ENCODE assay signal across 16 cellular contexts in the genomic region with DNA sequence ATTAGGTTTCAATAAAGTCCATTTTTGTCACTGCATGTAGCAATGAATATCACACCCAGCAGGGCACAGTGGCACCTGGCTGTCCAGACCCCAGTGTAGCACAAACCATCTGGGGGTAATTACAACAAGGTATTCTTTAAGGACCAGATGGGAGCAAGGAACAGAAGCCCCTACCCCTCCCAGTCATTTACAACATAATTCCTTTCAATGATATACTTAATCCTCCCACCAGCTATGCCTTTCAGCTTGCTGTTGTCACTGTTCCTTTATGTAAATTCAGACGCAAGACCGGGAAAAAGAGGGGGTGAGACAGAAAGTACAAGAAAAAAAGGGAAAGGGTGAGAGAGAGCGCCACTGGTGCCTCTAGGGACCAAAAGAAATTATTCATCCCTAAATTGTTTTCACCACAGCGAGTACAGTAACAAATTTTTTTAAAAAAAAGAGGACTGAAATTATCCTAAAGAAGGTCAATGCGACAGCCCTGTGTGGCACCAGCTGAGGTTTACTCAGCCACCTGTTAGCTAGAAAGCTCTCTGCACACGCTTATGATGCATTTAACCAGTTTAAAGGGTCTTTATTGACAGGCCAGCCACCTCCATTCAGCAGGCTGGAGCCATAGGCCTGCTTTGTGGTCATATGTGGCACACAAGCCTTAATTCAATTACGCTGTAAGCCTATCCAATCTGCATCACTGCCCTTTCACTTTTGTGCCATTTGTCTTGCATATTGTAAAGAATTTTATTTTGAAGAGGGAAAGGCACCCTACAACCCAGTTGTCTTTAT.
DNase-seq lines count a peak whose midpoint lies in the region; ATAC-seq, FAIRE-seq and TF ChIP-seq lines count a peak whose summit lies in the region.
"Had no signal": no experiment of that assay in that cellular context is flagged by ENCODE, and none has a peak within 500 bp of the region (broad histone marks: within the 10 kb centered on the region; RNA-seq: fewer than 3 reads in every experiment).

No MANE protein-coding gene starts in this region.

- no peak for FAIRE-seq in RCC 7860 (lab: Jason Lieb, UNC)
- FAIRE-seq: endothelial cell of umbilical vein had no signal

- ATAC-seq in lower lobe of right lung = no peak

- no peaks in the 10 kb centered on the region for H3K27me3 Mint-ChIP-seq in mesothelial cell of epicardium (ENCODE audit: low read depth)
- H3K27me3 Mint-ChIP-seq: CD4-positive, alpha-beta T cell; IgD-negative memory B cell had no signal

- H3K9me3 ChIP-seq in iPS-20b (ENCODE audit: insufficient read depth, low read depth, low read length) (no peaks in the 10 kb centered on the region), lower lobe of right lung (no peaks in the 10 kb centered on the region)
- H3K9me3 ChIP-seq: uterus had no signal

- H3K9me3 Mint-ChIP-seq in mesothelial cell of epicardium = no peaks in the 10 kb centered on the region
- H3K9me3 Mint-ChIP-seq: CD4-positive, alpha-beta T cell had no signal

- no peak overlapping the region for H3K27ac ChIP-seq in iPS-20b (ENCODE audit: low read length)
- H3K27ac ChIP-seq in lower lobe of right lung = no peak overlapping the region
- H3K27ac ChIP-seq: uterus had no signal

- peak overlapping the region; percentile 5 for H3K9ac ChIP-seq in iPS-20b (ENCODE audit: low read depth, low read length)

- no peaks in the 10 kb centered on the region for H3K27me3 ChIP-seq in H7 (ENCODE audit: control insufficient read depth, insufficient read depth, low read length)
- H3K27me3 ChIP-seq in iPS-20b (ENCODE audit: insufficient read depth, low read length) = no peaks in the 10 kb centered on the region
- no peaks in the 10 kb centered on the region for H3K27me3 ChIP-seq in lower lobe of right lung (ENCODE audit: low read depth)
- H3K27me3 ChIP-seq: uterus had no signal

- peaks cover 11% of the 10 kb centered on the region; the same call in 1 of the 2 replicates for H3K4me1 ChIP-seq in iPS-20b (ENCODE audit: insufficient read depth, low read length)
- H3K4me1 ChIP-seq in lower lobe of right lung = no peaks in the 10 kb centered on the region
- H3K4me1 ChIP-seq: uterus had no signal

- TF ChIP-seq CTCF in mesothelial cell of epicardium (IDR thresholded peaks at IDR 0.05; ENCODE audit: unreplicated experiment) = no peak
- TF ChIP-seq CTCF in lower lobe of right lung (IDR thresholded peaks at IDR 0.05) = no peak

- no peaks in the 10 kb centered on the region for H3K36me3 Mint-ChIP-seq in mesothelial cell of epicardium
- H3K36me3 Mint-ChIP-seq: IgD-negative memory B cell, immature natural killer cell had no signal

- H3K4me3 ChIP-seq in H7 (ENCODE audit: insufficient read depth, low read depth, low read length) (no peak overlapping the region), iPS-20b (ENCODE audit: low read length) (peak overlapping the region; percentile 46), lower lobe of right lung (no peak overlapping the region)
- H3K4me3 ChIP-seq: uterus had no signal

- no peaks in the 10 kb centered on the region for H3K4me1 Mint-ChIP-seq in mesothelial cell of epicardium
- H3K4me1 Mint-ChIP-seq: IgD-negative memory B cell, immature natural killer cell had no signal

- intact Hi-C loops in lower lobe of right lung (cut with DNase I) = no loop called here

- no peak overlapping the region for H3K27ac Mint-ChIP-seq in mesothelial cell of epicardium
- H3K27ac Mint-ChIP-seq: CD4-positive, alpha-beta T cell; IgD-negative memory B cell; immature natural killer cell had no signal

- H3K36me3 ChIP-seq in H7 (replicated peaks; ENCODE audit: control insufficient read depth, insufficient read depth, low read length) (no peaks in the 10 kb centered on the region), iPS-20b (ENCODE audit: insufficient read depth, low read depth, low read length) (no peaks in the 10 kb centered on the region), lower lobe of right lung (no peaks in the 10 kb centered on the region)
- H3K36me3 ChIP-seq: uterus had no signal

- peak; percentile 23 for DNase-seq in H7
- DNase-seq in NCI-H1694 treated with DMSO at 0.1 percent for 48 hours (lab: John Stamatoyannopoulos, UW) = peak; percentile 76
- peak; percentile 94 for DNase-seq in NCI-H82 (lab: John Stamatoyannopoulos, UW)
- no peak for DNase-seq in RCC 7860 (ENCODE audit: low spot score)
- DNase-seq in mesothelial cell of epicardium (ENCODE audit: low spot score in 2 of 2, unreplicated experiment in 2 of 2) = no peak
- no peak for DNase-seq in NCI-H774 (lab: John Stamatoyannopoulos, UW)
- no peak for DNase-seq in lower lobe of right lung
- DNase-seq: activated CD4-positive, alpha-beta T cell treated with anti-CD3 and anti-CD28 coated beads, Interleukin-2, amount 50 U/mL, for 4 hours; activated naive CD4-positive, alpha-beta T cell treated with anti-CD3 and anti-CD28 coated beads, Interleukin-2, amount 50 U/mL, for 16 hours; CD4-positive, alpha-beta T cell; immature natural killer cell; stimulated activated CD4-positive, alpha-beta T cell treated with anti-CD3 and anti-CD28 coated beads, Interleukin-1b, Interleukin-23, amount 100 ng/mL, for 48 hours; uterus had no signal

- no peak overlapping the region for H3K4me3 Mint-ChIP-seq in mesothelial cell of epicardium
- H3K4me3 Mint-ChIP-seq: CD4-positive, alpha-beta T cell; IgD-negative memory B cell; immature natural killer cell had no signal

Comparison
In these comparisons a context has a peak if more than half of its experiments do, and no peak if none do; other contexts are left out.
1. DNase-seq: peak in H7 (single experiment), NCI-H1694 treated with DMSO at 0.1 percent for 48 hours (single experiment) and NCI-H82 (single experiment); none in RCC 7860 (single experiment), mesothelial cell of epicardium (0 of 2), NCI-H774 (single experiment) and lower lobe of right lung (single experiment).